Comparison of ENCODE assay signal across 1 cellular context in genomic region chr2:25491003-25491696, GRCh38.
TF ChIP-seq lines count a peak whose summit lies in the region.

No MANE protein-coding gene starts in this region.

TF ChIP-seq in GM23338, 12 proteins besides CTCF, POLR2A, EP300 and RAD21 (continued from another document):
- TF ChIP-seq ETS1 (IDR thresholded peaks at IDR 0.05) (no peak), REST (IDR thresholded peaks at IDR 0.05; ENCODE audit: unreplicated experiment) (no peak), EZH2 (IDR thresholded peaks at IDR 0.05; ENCODE audit: low read depth, unreplicated experiment) (no peak), CREB1 (CRISPR knock-in tag; IDR thresholded peaks at IDR 0.05; ENCODE audit: low read depth) (no peak), ZNF114 (CRISPR knock-in tag; IDR thresholded peaks at IDR 0.05) (no peak), NANOG (IDR thresholded peaks at IDR 0.05; ENCODE audit: borderline replicate concordance) (no peak), STAT1 (IDR thresholded peaks at IDR 0.05; ENCODE audit: unreplicated experiment) (no peak), JUNB (IDR thresholded peaks at IDR 0.05; ENCODE audit: unreplicated experiment) (no peak), ZNF331 (CRISPR knock-in tag; IDR thresholded peaks at IDR 0.05; ENCODE audit: low read depth) (no peak)
